In genomic region chr1:202348005-202348508, GRCh38 we compare ENCODE assay signal across 8 cellular contexts. TPM values are rescaled to one million over a fixed set of nuclear protein-coding genes. Genes with fewer than 3 reads are reported as not detected.
DNase-seq lines count a peak whose midpoint lies in the region; ATAC-seq lines count a peak whose summit lies in the region.

No MANE protein-coding gene starts in this region.

- H3K27me3 Mint-ChIP-seq in stimulated activated naive CD8-positive, alpha-beta T cell treated with anti-CD3 and anti-CD28 coated beads, Interleukin-15, Interleukin-2, amounts not matched to agents 100 ng/mL and 50 ng/mL, for 24 hours = no peaks in the 10 kb centered on the region
- no peaks in the 10 kb centered on the region for H3K27me3 Mint-ChIP-seq in activated CD8-positive, alpha-beta T cell treated with anti-CD3 and anti-CD28 coated beads, Interleukin-2, amount 10 ng/mL, durations not matched to agents 7 days and 5 days (ENCODE audit: low read depth)

- no peak for DNase-seq in stimulated activated naive CD8-positive, alpha-beta T cell treated with anti-CD3 and anti-CD28 coated beads, Interleukin-15, Interleukin-2, amounts not matched to agents 100 U/mL and 50 U/mL, for 24 hours
- no peak for DNase-seq in activated CD8-positive, alpha-beta T cell treated with anti-CD3 and anti-CD28 coated beads, Interleukin-2, amount 10 ng/mL, durations not matched to agents 7 days and 5 days
- no peak for DNase-seq in NCI-H128 (lab: John Stamatoyannopoulos, UW; ENCODE audit: unreplicated experiment)
- no peak for DNase-seq in NCI-H2196 (lab: John Stamatoyannopoulos, UW; ENCODE audit: unreplicated experiment)
- no peak for DNase-seq in CD1c-positive myeloid dendritic cell (ENCODE audit: extremely low spot score)
- DNase-seq in Kasumi-1 (lab: John Stamatoyannopoulos, UW) = no peak

- peak overlapping the region; percentile 95 for H3K4me3 ChIP-seq in mononuclear cell (ENCODE audit: low read length)

- CTCF ChIA-PET in activated CD8-positive, alpha-beta T cell treated with anti-CD3 and anti-CD28 coated beads, Interleukin-2, amount 10 ng/mL, durations not matched to agents 7 days and 5 days (lab: Charles Lee) = interaction anchor here (2.0 to 3.3 kb wide), 2 partner anchors 214 to 371 kb away, joined by 5 to 13 read pairs; no protein-coding TSS in a partner anchor

- H3K9me3 Mint-ChIP-seq in stimulated activated naive CD8-positive, alpha-beta T cell treated with anti-CD3 and anti-CD28 coated beads, Interleukin-15, Interleukin-2, amounts not matched to agents 100 ng/mL and 50 ng/mL, for 24 hours = no peaks in the 10 kb centered on the region
- H3K9me3 Mint-ChIP-seq in activated CD8-positive, alpha-beta T cell treated with anti-CD3 and anti-CD28 coated beads, Interleukin-2, amount 10 ng/mL, durations not matched to agents 7 days and 5 days (ENCODE audit: insufficient read depth) = no peaks in the 10 kb centered on the region

- ATAC-seq in stimulated activated naive CD8-positive, alpha-beta T cell treated with anti-CD3 and anti-CD28 coated beads, Interleukin-15, Interleukin-2, amounts not matched to agents 100 U/mL and 50 U/mL, for 24 hours = no peak
- ATAC-seq in activated CD8-positive, alpha-beta T cell treated with anti-CD3 and anti-CD28 coated beads, Interleukin-2, amount 10 ng/mL, durations not matched to agents 7 days and 5 days = no peak

- H3K4me1 ChIP-seq in mononuclear cell (ENCODE audit: insufficient read depth, low read length) = peaks cover 27% of the 10 kb centered on the region

- no peaks in the 10 kb centered on the region for H3K36me3 Mint-ChIP-seq in stimulated activated naive CD8-positive, alpha-beta T cell treated with anti-CD3 and anti-CD28 coated beads, Interleukin-15, Interleukin-2, amounts not matched to agents 100 ng/mL and 50 ng/mL, for 24 hours (ENCODE audit: low read depth)
- H3K36me3 Mint-ChIP-seq in activated CD8-positive, alpha-beta T cell treated with anti-CD3 and anti-CD28 coated beads, Interleukin-2, amount 10 ng/mL, durations not matched to agents 7 days and 5 days (ENCODE audit: low read depth) = no peaks in the 10 kb centered on the region

- peaks cover 38% of the 10 kb centered on the region for H3K4me1 Mint-ChIP-seq in stimulated activated naive CD8-positive, alpha-beta T cell treated with anti-CD3 and anti-CD28 coated beads, Interleukin-15, Interleukin-2, amounts not matched to agents 100 ng/mL and 50 ng/mL, for 24 hours (ENCODE audit: low read depth)
- H3K4me1 Mint-ChIP-seq in activated CD8-positive, alpha-beta T cell treated with anti-CD3 and anti-CD28 coated beads, Interleukin-2, amount 10 ng/mL, durations not matched to agents 7 days and 5 days (ENCODE audit: low read depth) = peaks cover 28% of the 10 kb centered on the region

- H3K27me3 ChIP-seq in mononuclear cell (ENCODE audit: insufficient read depth, low read length) = no peaks in the 10 kb centered on the region

- H3K4me3 Mint-ChIP-seq in stimulated activated naive CD8-positive, alpha-beta T cell treated with anti-CD3 and anti-CD28 coated beads, Interleukin-15, Interleukin-2, amounts not matched to agents 100 ng/mL and 50 ng/mL, for 24 hours = peak overlapping the region; percentile 92
- peak overlapping the region; percentile 80 for H3K4me3 Mint-ChIP-seq in activated CD8-positive, alpha-beta T cell treated with anti-CD3 and anti-CD28 coated beads, Interleukin-2, amount 10 ng/mL, durations not matched to agents 7 days and 5 days

- no peaks in the 10 kb centered on the region for H3K9me3 ChIP-seq in mononuclear cell (ENCODE audit: low read depth, low read length)

- POLR2A ChIA-PET in activated CD8-positive, alpha-beta T cell treated with anti-CD3 and anti-CD28 coated beads, Interleukin-2, amount 10 ng/mL, durations not matched to agents 7 days and 5 days (lab: Charles Lee) = interaction anchor here (0.6 to 1.0 kb wide), 2 partner anchors 122 to 185 kb away, joined by 3 to 4 read pairs; no protein-coding TSS in a partner anchor

- peak overlapping the region; percentile 89 for H3K27ac Mint-ChIP-seq in stimulated activated naive CD8-positive, alpha-beta T cell treated with anti-CD3 and anti-CD28 coated beads, Interleukin-15, Interleukin-2, amounts not matched to agents 100 ng/mL and 50 ng/mL, for 24 hours
- H3K27ac Mint-ChIP-seq in activated CD8-positive, alpha-beta T cell treated with anti-CD3 and anti-CD28 coated beads, Interleukin-2, amount 10 ng/mL, durations not matched to agents 7 days and 5 days = peak overlapping the region; percentile 94

RNA-seq across cellular contexts. Expression of gene PPP1R12B, which starts 0.4 kb away (rescaled TPM):
- total RNA-seq in activated CD8-positive, alpha-beta T cell treated with anti-CD3 and anti-CD28 coated beads, Interleukin-2, amount 10 ng/mL, durations not matched to agents 7 days and 5 days = 10 to 100 TPM; 21.9 to 24.2 TPM
- total RNA-seq in mononuclear cell = 22.4 TPM

RNA-seq across cellular contexts. Expression of gene UBE2T, which starts 6.3 kb away (rescaled TPM):
- total RNA-seq in activated CD8-positive, alpha-beta T cell treated with anti-CD3 and anti-CD28 coated beads, Interleukin-2, amount 10 ng/mL, durations not matched to agents 7 days and 5 days = 10 to 100 TPM; 83.4 to 86.0 TPM
- 0.63 TPM for total RNA-seq in mononuclear cell

Comparison
In these comparisons a context has a peak if more than half of its experiments do, and no peak if none do; other contexts are left out.
1. RNA of gene UBE2T, which starts 6.3 kb away (total RNA-seq): 83.4 to 86.0 TPM in activated CD8-positive, alpha-beta T cell treated with anti-CD3 and anti-CD28 coated beads, Interleukin-2, amount 10 ng/mL, durations not matched to agents 7 days and 5 days; 0.63 TPM in mononuclear cell (single experiment); every median in the first group is over 10 times any median in the second.